Comparison of ENCODE assay signal across 31 cellular contexts in genomic region chr13:62502606-62503005, GRCh38.
"Had no signal": no experiment of that assay in that cellular context is flagged by ENCODE, and none has a peak within 500 bp of the region (broad histone marks: within the 10 kb centered on the region; RNA-seq: fewer than 3 reads in every experiment).

No MANE protein-coding gene starts in this region.

- H3K27ac ChIP-seq: VCaP, WERI-Rb-1 had no signal

- H3K36me3 ChIP-seq: WERI-Rb-1 had no signal

- DNase-seq: activated B cell treated with CpG ODN at 0.5 μM for 24 hours; activated CD4-positive, alpha-beta memory T cell treated with anti-CD3 and anti-CD28 coated beads for 36 hours; activated CD4-positive, alpha-beta memory T cell treated with anti-CD3 and anti-CD28 coated beads, Interleukin-2, amount 10 ng/mL, durations not matched to agents 7 days and 5 days; activated CD4-positive, alpha-beta T cell treated with anti-CD3 and anti-CD28 coated beads for 1 hour; activated CD4-positive, alpha-beta T cell treated with anti-CD3 and anti-CD28 coated beads for 36 hours; activated CD4-positive, alpha-beta T cell treated with anti-CD3 and anti-CD28 coated beads for 4 hours; activated CD4-positive, alpha-beta T cell treated with anti-CD3 and anti-CD28 coated beads for 48 hours; activated CD4-positive, alpha-beta T cell treated with anti-CD3 and anti-CD28 coated beads, Interleukin-2, amount 10 ng/mL, durations not matched to agents 24 days and 14 days; activated CD4-positive, alpha-beta T cell treated with anti-CD3 and anti-CD28 coated beads, Interleukin-2, amount 10 ng/mL, durations not matched to agents 7 days and 5 days; activated CD4-positive, alpha-beta T cell treated with anti-CD3 and anti-CD28 coated beads, Interleukin-2, amount 50 U/mL, for 1 hour; activated CD4-positive, alpha-beta T cell treated with anti-CD3 and anti-CD28 coated beads, Interleukin-2, amount 50 U/mL, for 4 hours; activated CD4-positive, alpha-beta T cell treated with anti-CD3 and anti-CD28 coated beads, Interleukin-2, amount 50 U/mL, for 48 hours; activated CD4-positive, CD25-positive, alpha-beta regulatory T cell; activated CD4-positive, CD25-positive, alpha-beta regulatory T cell treated with anti-CD3 and anti-CD28 coated beads, Interleukin-2, amount 50 U/mL, for 72 hours; activated CD8-positive, alpha-beta memory T cell treated with anti-CD3 and anti-CD28 coated beads for 24 hours; activated CD8-positive, alpha-beta memory T cell treated with anti-CD3 and anti-CD28 coated beads, Interleukin-2, amount 10 ng/mL, durations not matched to agents 7 days and 5 days; activated CD8-positive, alpha-beta memory T cell treated with anti-CD3 and anti-CD28 coated beads, Interleukin-2, amount 50 U/mL, for 4 hours; activated CD8-positive, alpha-beta memory T cell treated with anti-CD3 and anti-CD28 coated beads, Interleukin-2, amount 50 U/mL, for 48 hours; activated CD8-positive, alpha-beta T cell treated with anti-CD3 and anti-CD28 coated beads for 36 hours; activated CD8-positive, alpha-beta T cell treated with anti-CD3 and anti-CD28 coated beads, Interleukin-2, amount 10 ng/mL, durations not matched to agents 7 days and 5 days; activated T-cell treated with anti-CD3 and anti-CD28 coated beads for 4 hours; activated T-cell treated with anti-CD3 and anti-CD28 coated beads, Interleukin-2, amount 50 U/mL, for 1 hour; T-helper 1 cell; T-helper 17 cell; T-helper 2 cell; T-helper 9 cell; T1000; WERI-Rb-1 had no signal

- ATAC-seq: activated CD4-positive, alpha-beta T cell treated with anti-CD3 and anti-CD28 coated beads for 36 hours; activated CD4-positive, CD25-positive, alpha-beta regulatory T cell treated with anti-CD3 and anti-CD28 coated beads, Interleukin-2, amount 50 U/mL, for 24 hours; activated CD8-positive, alpha-beta memory T cell treated with anti-CD3 and anti-CD28 coated beads, Interleukin-2, amount 10 ng/mL, durations not matched to agents 7 days and 5 days; activated CD8-positive, alpha-beta T cell treated with anti-CD3 and anti-CD28 coated beads for 36 hours; activated CD8-positive, alpha-beta T cell treated with anti-CD3 and anti-CD28 coated beads, Interleukin-2, amount 10 ng/mL, durations not matched to agents 7 days and 5 days; T-helper 17 cell; WTC11 had no signal
